19 cellular contexts compared by ENCODE assay signal in genomic region chr17:30549864-30550511, GRCh38.
DNase-seq lines count a peak whose midpoint lies in the region; ATAC-seq, FAIRE-seq and TF ChIP-seq lines count a peak whose summit lies in the region.
"Had no signal": no experiment of that assay in that cellular context is flagged by ENCODE, and none has a peak within 500 bp of the region (broad histone marks: within the 10 kb centered on the region; RNA-seq: fewer than 3 reads in every experiment).

No MANE protein-coding gene starts in this region.

- H3K4ac ChIP-seq in mesendoderm (ENCODE audit: low read depth, low read length): no peak overlapping the region

- H3K79me2 ChIP-seq in smooth muscle cell (ENCODE audit: low read depth) (no peaks in the 10 kb centered on the region), mesendoderm (ENCODE audit: control insufficient read depth, insufficient read depth, low read length) (no peaks in the 10 kb centered on the region)

- H3F3A ChIP-seq in smooth muscle cell (ENCODE audit: low read depth): no peaks in the 10 kb centered on the region

- no peak overlapping the region for H4K8ac ChIP-seq in mesendoderm (ENCODE audit: low read depth, low read length)

- DNase-seq in GM12891 (ENCODE audit: insufficient read length, low spot score) (no peak), NB4 (ENCODE audit: low read depth) (no peak), epithelial cell of esophagus (ENCODE audit: low read depth) (peak; percentile 8), smooth muscle cell (lab: John Stamatoyannopoulos, UW; ENCODE audit: unreplicated experiment) (no peak), mesendoderm (no peak)
- no peak for DNase-seq in stimulated activated CD4-positive, alpha-beta T cell treated with anti-CD3 and anti-CD28 coated beads, Interleukin-4, amount 100 ng/mL, for 24 hours
- DNase-seq: activated CD4-positive, alpha-beta T cell treated with anti-CD3 and anti-CD28 coated beads for 36 hours; activated CD8-positive, alpha-beta memory T cell treated with anti-CD3 and anti-CD28 coated beads for 24 hours; activated naive CD4-positive, alpha-beta T cell treated with Interleukin-2 at 50 U/mL for 16 hours; activated T-cell treated with anti-CD3 and anti-CD28 coated beads, Interleukin-2, amount 50 U/mL, for 24 hours; adrenal gland; NCI-H2171 treated with DMSO at 0.1 percent for 48 hours; NCI-H526; T-helper 1 cell had no signal

- no peaks in the 10 kb centered on the region for H3K79me1 ChIP-seq in mesendoderm (ENCODE audit: low read length)

- H2AFZ ChIP-seq in smooth muscle cell (ENCODE audit: low read depth): no peak overlapping the region

- no peak overlapping the region for H3K56ac ChIP-seq in mesendoderm (ENCODE audit: low read length)

- no peak overlapping the region for H3K18ac ChIP-seq in mesendoderm (ENCODE audit: low read length)

- H3K4me3 ChIP-seq in NB4 (ENCODE audit: low read depth, low read length) (peak overlapping the region; percentile 49), epithelial cell of esophagus (ENCODE audit: low read length) (no peak overlapping the region), smooth muscle cell (no peak overlapping the region), mesendoderm (ENCODE audit: low read length) (no peak overlapping the region)
- H3K4me3 ChIP-seq: adrenal gland, SJSA1, thoracic aorta had no signal

- no peak overlapping the region for H2BK15ac ChIP-seq in mesendoderm (replicated peaks; ENCODE audit: low read depth)

- no peak overlapping the region for H2BK120ac ChIP-seq in mesendoderm (ENCODE audit: low read depth, low read length)

- H3K9me3 ChIP-seq in smooth muscle cell (replicated peaks; ENCODE audit: low read depth): no peaks in the 10 kb centered on the region
- H3K9me3 ChIP-seq: adrenal gland, SJSA1, thoracic aorta had no signal

- no peak overlapping the region for H3K27ac ChIP-seq in smooth muscle cell (ENCODE audit: low read depth)
- H3K27ac ChIP-seq in mesendoderm (ENCODE audit: low read depth, low read length): no peak overlapping the region
- H3K27ac ChIP-seq: adrenal gland, KMS-11, SJSA1, thoracic aorta had no signal

- H4K20me1 ChIP-seq in smooth muscle cell (ENCODE audit: low read depth): no peaks in the 10 kb centered on the region

- H3K23ac ChIP-seq in mesendoderm (ENCODE audit: low read length): no peak overlapping the region

- ATAC-seq in esophagus mucosa: no peak
- ATAC-seq: activated CD4-positive, alpha-beta T cell treated with anti-CD3 and anti-CD28 coated beads for 36 hours had no signal

- no peak for TF ChIP-seq CTCF in NB4 (IDR thresholded peaks at IDR 0.05; ENCODE audit: low read depth, low read length)
- no peak for TF ChIP-seq CTCF in epithelial cell of esophagus (IDR thresholded peaks at IDR 0.05; ENCODE audit: insufficient read depth, low read depth, low read length, missing control alignments)
- no peak for TF ChIP-seq CTCF in smooth muscle cell (IDR thresholded peaks at IDR 0.05; ENCODE audit: borderline replicate concordance, insufficient read depth, poor library complexity, severe bottlenecking)

- peak overlapping the region; percentile 72 for H3K4me2 ChIP-seq in smooth muscle cell
- no peak overlapping the region for H3K4me2 ChIP-seq in mesendoderm (ENCODE audit: low read length)
- H3K4me2 ChIP-seq: KMS-11 had no signal

- H3K4me1 ChIP-seq in smooth muscle cell (ENCODE audit: low read depth) (no peaks in the 10 kb centered on the region), mesendoderm (ENCODE audit: control insufficient read depth, low read depth, low read length) (no peaks in the 10 kb centered on the region)
- H3K4me1 ChIP-seq: adrenal gland had no signal

- no peak overlapping the region for H2AK5ac ChIP-seq in mesendoderm (ENCODE audit: low read length)

- H3K9ac ChIP-seq in smooth muscle cell (ENCODE audit: low read depth): no peak overlapping the region
- no peak overlapping the region for H3K9ac ChIP-seq in mesendoderm (ENCODE audit: low read length)
- H3K9ac ChIP-seq: KMS-11 had no signal

- H3K36me3 ChIP-seq in smooth muscle cell (ENCODE audit: low read depth) (no peaks in the 10 kb centered on the region), mesendoderm (ENCODE audit: control insufficient read depth, insufficient read depth, low read length) (no peaks in the 10 kb centered on the region)
- H3K36me3 ChIP-seq: adrenal gland, SJSA1, thoracic aorta had no signal

- H2BK5ac ChIP-seq in mesendoderm (ENCODE audit: low read length): no peak overlapping the region

- peak; percentile 13 for FAIRE-seq in GM12891 (lab: Jason Lieb, UNC)
- FAIRE-seq: colon had no signal

- H3K27me3 ChIP-seq in smooth muscle cell (ENCODE audit: low read depth) (no peaks in the 10 kb centered on the region), mesendoderm (ENCODE audit: insufficient read depth, low read length, poor library complexity) (no peaks in the 10 kb centered on the region)
- H3K27me3 ChIP-seq: adrenal gland, SJSA1 had no signal

- no peak for TF ChIP-seq POLR2A in GM12891 (IDR thresholded peaks at IDR 0.05; ENCODE audit: low read depth, low read length)
- TF ChIP-seq POLR2A in NB4 (IDR thresholded peaks at IDR 0.05; ENCODE audit: extremely low read depth, insufficient read length): no peak

- 79% methylated on average over 15 of the region's 15 CpGs for WGBS in smooth muscle cell (ENCODE audit: low lambda C conversion rate)
- no CpG with 5 or more reads among the region's 15 CpGs for whole genome bisulfite sequencing in mesendoderm (ENCODE audit: extremely low coverage, insufficient coverage, low lambda C conversion rate)

- no peak overlapping the region for H4K5ac ChIP-seq in mesendoderm (ENCODE audit: low read length)

TF ChIP-seq in GM12891, 5 proteins besides CTCF, POLR2A, EP300 and RAD21:
- TF ChIP-seq SPI1 (IDR thresholded peaks at IDR 0.05; ENCODE audit: low read depth, low read length): no peak
- TF ChIP-seq POU2F2 (IDR thresholded peaks at IDR 0.05; ENCODE audit: low read depth, low read length): no peak
- no peak for TF ChIP-seq PAX5 (IDR thresholded peaks at IDR 0.05; ENCODE audit: insufficient read depth, low read length, severe bottlenecking)
- TF ChIP-seq POLR2AphosphoS5 (IDR thresholded peaks at IDR 0.05; ENCODE audit: low read depth, low read length): no peak
- no peak for TF ChIP-seq TAF1 (IDR thresholded peaks at IDR 0.05; ENCODE audit: low read depth, low read length)
TF ChIP-seq in GM12891: peak in this region for 0.
